Comparison of ENCODE assay signal across 1 cellular context in the genomic region with DNA sequence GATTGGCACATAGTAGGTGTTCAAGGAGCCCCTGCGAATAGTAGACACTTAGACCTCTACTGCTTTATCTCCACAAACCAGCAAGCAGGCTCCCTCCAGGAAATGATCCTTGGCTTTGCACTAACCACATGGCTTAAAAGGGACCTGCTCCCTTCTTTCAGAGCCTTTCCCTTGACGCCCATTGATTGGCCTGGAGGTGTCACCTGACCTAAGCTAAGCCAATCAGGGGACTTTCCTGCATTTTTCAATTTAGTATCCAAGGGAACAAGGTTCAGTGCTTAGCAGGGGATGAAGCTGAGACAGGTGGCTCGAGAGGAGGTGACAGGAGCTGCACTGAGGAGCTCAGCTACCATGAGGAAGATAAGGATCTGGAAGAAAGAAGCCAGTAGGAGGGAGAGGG.
TF ChIP-seq lines count a peak whose summit lies in the region.

No MANE protein-coding gene starts in this region.

TF ChIP-seq in K562, 482 proteins besides CTCF, POLR2A, EP300 and RAD21 (continued from another document and continues in another):
- TF ChIP-seq SFPQ (IDR thresholded peaks at IDR 0.05; ENCODE audit: low read depth, low read length) (no peak), CCAR2 (IDR thresholded peaks at IDR 0.05; ENCODE audit: low read depth, low read length) (no peak), NR2C1 (IDR thresholded peaks at IDR 0.05) (no peak), NR2C1 (tag; IDR thresholded peaks at IDR 0.05) (no peak), U2AF2 (optimal IDR thresholded peaks at IDR 0.05; ENCODE audit: low read depth, low read length) (no peak), DNMT1 (IDR thresholded peaks at IDR 0.05) (no peak), RAD51 (IDR thresholded peaks at IDR 0.05; ENCODE audit: borderline replicate concordance, low read depth) (peak; percentile 70), E2F4 (CRISPR knock-in tag; IDR thresholded peaks at IDR 0.05; ENCODE audit: low read depth) (no peak), MAFF (IDR thresholded peaks at IDR 0.05; ENCODE audit: low read length) (no peak), RFX1 (IDR thresholded peaks at IDR 0.05) (peak; percentile 40; the same call in 1 of the 2 replicates), ZSCAN32 (CRISPR knock-in tag; IDR thresholded peaks at IDR 0.05) (no peak), NFYB (IDR thresholded peaks at IDR 0.05; ENCODE audit: extremely low read depth, insufficient read length) (peak; percentile 74), KAT7 (CRISPR knock-in tag; IDR thresholded peaks at IDR 0.05; ENCODE audit: borderline replicate concordance) (no peak), DPF2 (IDR thresholded peaks at IDR 0.05) (no peak), NELFE (IDR thresholded peaks at IDR 0.05; ENCODE audit: insufficient read depth, insufficient read length) (no peak), NCOR1 (IDR thresholded peaks at IDR 0.05) (no peak), NR3C1 (CRISPR knock-in tag; IDR thresholded peaks at IDR 0.05) (no peak)
- TF ChIP-seq, protein P1, sequence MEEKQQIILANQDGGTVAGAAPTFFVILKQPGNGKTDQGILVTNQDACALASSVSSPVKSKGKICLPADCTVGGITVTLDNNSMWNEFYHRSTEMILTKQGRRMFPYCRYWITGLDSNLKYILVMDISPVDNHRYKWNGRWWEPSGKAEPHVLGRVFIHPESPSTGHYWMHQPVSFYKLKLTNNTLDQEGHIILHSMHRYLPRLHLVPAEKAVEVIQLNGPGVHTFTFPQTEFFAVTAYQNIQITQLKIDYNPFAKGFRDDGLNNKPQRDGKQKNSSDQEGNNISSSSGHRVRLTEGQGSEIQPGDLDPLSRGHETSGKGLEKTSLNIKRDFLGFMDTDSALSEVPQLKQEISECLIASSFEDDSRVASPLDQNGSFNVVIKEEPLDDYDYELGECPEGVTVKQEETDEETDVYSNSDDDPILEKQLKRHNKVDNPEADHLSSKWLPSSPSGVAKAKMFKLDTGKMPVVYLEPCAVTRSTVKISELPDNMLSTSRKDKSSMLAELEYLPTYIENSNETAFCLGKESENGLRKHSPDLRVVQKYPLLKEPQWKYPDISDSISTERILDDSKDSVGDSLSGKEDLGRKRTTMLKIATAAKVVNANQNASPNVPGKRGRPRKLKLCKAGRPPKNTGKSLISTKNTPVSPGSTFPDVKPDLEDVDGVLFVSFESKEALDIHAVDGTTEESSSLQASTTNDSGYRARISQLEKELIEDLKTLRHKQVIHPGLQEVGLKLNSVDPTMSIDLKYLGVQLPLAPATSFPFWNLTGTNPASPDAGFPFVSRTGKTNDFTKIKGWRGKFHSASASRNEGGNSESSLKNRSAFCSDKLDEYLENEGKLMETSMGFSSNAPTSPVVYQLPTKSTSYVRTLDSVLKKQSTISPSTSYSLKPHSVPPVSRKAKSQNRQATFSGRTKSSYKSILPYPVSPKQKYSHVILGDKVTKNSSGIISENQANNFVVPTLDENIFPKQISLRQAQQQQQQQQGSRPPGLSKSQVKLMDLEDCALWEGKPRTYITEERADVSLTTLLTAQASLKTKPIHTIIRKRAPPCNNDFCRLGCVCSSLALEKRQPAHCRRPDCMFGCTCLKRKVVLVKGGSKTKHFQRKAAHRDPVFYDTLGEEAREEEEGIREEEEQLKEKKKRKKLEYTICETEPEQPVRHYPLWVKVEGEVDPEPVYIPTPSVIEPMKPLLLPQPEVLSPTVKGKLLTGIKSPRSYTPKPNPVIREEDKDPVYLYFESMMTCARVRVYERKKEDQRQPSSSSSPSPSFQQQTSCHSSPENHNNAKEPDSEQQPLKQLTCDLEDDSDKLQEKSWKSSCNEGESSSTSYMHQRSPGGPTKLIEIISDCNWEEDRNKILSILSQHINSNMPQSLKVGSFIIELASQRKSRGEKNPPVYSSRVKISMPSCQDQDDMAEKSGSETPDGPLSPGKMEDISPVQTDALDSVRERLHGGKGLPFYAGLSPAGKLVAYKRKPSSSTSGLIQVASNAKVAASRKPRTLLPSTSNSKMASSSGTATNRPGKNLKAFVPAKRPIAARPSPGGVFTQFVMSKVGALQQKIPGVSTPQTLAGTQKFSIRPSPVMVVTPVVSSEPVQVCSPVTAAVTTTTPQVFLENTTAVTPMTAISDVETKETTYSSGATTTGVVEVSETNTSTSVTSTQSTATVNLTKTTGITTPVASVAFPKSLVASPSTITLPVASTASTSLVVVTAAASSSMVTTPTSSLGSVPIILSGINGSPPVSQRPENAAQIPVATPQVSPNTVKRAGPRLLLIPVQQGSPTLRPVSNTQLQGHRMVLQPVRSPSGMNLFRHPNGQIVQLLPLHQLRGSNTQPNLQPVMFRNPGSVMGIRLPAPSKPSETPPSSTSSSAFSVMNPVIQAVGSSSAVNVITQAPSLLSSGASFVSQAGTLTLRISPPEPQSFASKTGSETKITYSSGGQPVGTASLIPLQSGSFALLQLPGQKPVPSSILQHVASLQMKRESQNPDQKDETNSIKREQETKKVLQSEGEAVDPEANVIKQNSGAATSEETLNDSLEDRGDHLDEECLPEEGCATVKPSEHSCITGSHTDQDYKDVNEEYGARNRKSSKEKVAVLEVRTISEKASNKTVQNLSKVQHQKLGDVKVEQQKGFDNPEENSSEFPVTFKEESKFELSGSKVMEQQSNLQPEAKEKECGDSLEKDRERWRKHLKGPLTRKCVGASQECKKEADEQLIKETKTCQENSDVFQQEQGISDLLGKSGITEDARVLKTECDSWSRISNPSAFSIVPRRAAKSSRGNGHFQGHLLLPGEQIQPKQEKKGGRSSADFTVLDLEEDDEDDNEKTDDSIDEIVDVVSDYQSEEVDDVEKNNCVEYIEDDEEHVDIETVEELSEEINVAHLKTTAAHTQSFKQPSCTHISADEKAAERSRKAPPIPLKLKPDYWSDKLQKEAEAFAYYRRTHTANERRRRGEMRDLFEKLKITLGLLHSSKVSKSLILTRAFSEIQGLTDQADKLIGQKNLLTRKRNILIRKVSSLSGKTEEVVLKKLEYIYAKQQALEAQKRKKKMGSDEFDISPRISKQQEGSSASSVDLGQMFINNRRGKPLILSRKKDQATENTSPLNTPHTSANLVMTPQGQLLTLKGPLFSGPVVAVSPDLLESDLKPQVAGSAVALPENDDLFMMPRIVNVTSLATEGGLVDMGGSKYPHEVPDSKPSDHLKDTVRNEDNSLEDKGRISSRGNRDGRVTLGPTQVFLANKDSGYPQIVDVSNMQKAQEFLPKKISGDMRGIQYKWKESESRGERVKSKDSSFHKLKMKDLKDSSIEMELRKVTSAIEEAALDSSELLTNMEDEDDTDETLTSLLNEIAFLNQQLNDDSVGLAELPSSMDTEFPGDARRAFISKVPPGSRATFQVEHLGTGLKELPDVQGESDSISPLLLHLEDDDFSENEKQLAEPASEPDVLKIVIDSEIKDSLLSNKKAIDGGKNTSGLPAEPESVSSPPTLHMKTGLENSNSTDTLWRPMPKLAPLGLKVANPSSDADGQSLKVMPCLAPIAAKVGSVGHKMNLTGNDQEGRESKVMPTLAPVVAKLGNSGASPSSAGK (IDR thresholded peaks at IDR 0.05) = peak; percentile 45
- TF ChIP-seq, protein P2, sequence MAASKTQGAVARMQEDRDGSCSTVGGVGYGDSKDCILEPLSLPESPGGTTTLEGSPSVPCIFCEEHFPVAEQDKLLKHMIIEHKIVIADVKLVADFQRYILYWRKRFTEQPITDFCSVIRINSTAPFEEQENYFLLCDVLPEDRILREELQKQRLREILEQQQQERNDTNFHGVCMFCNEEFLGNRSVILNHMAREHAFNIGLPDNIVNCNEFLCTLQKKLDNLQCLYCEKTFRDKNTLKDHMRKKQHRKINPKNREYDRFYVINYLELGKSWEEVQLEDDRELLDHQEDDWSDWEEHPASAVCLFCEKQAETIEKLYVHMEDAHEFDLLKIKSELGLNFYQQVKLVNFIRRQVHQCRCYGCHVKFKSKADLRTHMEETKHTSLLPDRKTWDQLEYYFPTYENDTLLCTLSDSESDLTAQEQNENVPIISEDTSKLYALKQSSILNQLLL (CRISPR knock-in tag; IDR thresholded peaks at IDR 0.05; ENCODE audit: borderline replicate concordance) = no peak
- TF ChIP-seq, protein P3, sequence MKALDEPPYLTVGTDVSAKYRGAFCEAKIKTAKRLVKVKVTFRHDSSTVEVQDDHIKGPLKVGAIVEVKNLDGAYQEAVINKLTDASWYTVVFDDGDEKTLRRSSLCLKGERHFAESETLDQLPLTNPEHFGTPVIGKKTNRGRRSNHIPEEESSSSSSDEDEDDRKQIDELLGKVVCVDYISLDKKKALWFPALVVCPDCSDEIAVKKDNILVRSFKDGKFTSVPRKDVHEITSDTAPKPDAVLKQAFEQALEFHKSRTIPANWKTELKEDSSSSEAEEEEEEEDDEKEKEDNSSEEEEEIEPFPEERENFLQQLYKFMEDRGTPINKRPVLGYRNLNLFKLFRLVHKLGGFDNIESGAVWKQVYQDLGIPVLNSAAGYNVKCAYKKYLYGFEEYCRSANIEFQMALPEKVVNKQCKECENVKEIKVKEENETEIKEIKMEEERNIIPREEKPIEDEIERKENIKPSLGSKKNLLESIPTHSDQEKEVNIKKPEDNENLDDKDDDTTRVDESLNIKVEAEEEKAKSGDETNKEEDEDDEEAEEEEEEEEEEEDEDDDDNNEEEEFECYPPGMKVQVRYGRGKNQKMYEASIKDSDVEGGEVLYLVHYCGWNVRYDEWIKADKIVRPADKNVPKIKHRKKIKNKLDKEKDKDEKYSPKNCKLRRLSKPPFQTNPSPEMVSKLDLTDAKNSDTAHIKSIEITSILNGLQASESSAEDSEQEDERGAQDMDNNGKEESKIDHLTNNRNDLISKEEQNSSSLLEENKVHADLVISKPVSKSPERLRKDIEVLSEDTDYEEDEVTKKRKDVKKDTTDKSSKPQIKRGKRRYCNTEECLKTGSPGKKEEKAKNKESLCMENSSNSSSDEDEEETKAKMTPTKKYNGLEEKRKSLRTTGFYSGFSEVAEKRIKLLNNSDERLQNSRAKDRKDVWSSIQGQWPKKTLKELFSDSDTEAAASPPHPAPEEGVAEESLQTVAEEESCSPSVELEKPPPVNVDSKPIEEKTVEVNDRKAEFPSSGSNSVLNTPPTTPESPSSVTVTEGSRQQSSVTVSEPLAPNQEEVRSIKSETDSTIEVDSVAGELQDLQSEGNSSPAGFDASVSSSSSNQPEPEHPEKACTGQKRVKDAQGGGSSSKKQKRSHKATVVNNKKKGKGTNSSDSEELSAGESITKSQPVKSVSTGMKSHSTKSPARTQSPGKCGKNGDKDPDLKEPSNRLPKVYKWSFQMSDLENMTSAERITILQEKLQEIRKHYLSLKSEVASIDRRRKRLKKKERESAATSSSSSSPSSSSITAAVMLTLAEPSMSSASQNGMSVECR (CRISPR knock-in tag; IDR thresholded peaks at IDR 0.05) = no peak
- TF ChIP-seq, protein P4, sequence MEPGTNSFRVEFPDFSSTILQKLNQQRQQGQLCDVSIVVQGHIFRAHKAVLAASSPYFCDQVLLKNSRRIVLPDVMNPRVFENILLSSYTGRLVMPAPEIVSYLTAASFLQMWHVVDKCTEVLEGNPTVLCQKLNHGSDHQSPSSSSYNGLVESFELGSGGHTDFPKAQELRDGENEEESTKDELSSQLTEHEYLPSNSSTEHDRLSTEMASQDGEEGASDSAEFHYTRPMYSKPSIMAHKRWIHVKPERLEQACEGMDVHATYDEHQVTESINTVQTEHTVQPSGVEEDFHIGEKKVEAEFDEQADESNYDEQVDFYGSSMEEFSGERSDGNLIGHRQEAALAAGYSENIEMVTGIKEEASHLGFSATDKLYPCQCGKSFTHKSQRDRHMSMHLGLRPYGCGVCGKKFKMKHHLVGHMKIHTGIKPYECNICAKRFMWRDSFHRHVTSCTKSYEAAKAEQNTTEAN (CRISPR knock-in tag; IDR thresholded peaks at IDR 0.05) = no peak
- TF ChIP-seq, protein P5, sequence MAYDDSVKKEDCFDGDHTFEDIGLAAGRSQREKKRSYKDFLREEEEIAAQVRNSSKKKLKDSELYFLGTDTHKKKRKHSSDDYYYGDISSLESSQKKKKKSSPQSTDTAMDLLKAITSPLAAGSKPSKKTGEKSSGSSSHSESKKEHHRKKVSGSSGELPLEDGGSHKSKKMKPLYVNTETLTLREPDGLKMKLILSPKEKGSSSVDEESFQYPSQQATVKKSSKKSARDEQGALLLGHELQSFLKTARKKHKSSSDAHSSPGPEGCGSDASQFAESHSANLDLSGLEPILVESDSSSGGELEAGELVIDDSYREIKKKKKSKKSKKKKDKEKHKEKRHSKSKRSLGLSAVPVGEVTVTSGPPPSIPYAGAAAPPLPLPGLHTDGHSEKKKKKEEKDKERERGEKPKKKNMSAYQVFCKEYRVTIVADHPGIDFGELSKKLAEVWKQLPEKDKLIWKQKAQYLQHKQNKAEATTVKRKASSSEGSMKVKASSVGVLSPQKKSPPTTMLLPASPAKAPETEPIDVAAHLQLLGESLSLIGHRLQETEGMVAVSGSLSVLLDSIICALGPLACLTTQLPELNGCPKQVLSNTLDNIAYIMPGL (CRISPR knock-in tag; IDR thresholded peaks at IDR 0.05) = no peak
- TF ChIP-seq, protein P6, sequence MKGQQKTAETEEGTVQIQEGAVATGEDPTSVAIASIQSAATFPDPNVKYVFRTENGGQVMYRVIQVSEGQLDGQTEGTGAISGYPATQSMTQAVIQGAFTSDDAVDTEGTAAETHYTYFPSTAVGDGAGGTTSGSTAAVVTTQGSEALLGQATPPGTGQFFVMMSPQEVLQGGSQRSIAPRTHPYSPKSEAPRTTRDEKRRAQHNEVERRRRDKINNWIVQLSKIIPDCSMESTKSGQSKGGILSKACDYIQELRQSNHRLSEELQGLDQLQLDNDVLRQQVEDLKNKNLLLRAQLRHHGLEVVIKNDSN (CRISPR knock-in tag; IDR thresholded peaks at IDR 0.05) = peak; percentile 75
